Comparison of ENCODE assay signal across 10 cellular contexts in genomic region chr10:79570624-79571023, GRCh38. TPM values are rescaled to one million over a fixed set of nuclear protein-coding genes. Genes with fewer than 3 reads are reported as not detected.
"Had no signal": no experiment of that assay in that cellular context is flagged by ENCODE, and none has a peak within 500 bp of the region (broad histone marks: within the 10 kb centered on the region; RNA-seq: fewer than 3 reads in every experiment).

No MANE protein-coding gene starts in this region.

RNA-seq across cellular contexts. Expression of gene SFTPA2, which starts 10.4 kb away (rescaled TPM):
- total RNA-seq: activated CD4-positive, alpha-beta memory T cell treated with anti-CD3 and anti-CD28 coated beads, Interleukin-2, amount 10 ng/mL, durations not matched to agents 7 days and 5 days; activated CD4-positive, alpha-beta T cell treated with anti-CD3 and anti-CD28 coated beads, Interleukin-2, amount 10 ng/mL, durations not matched to agents 7 days and 5 days; activated naive CD4-positive, alpha-beta T cell treated with anti-CD3 and anti-CD28 coated beads, Interleukin-2, amount 50 U/mL, for 72 hours; activated naive CD8-positive, alpha-beta T cell treated with anti-CD3 and anti-CD28 coated beads, Interleukin-2, amount 10 ng/mL, durations not matched to agents 7 days and 5 days; activated T-cell treated with anti-CD3 and anti-CD28 coated beads, Interleukin-2, amount 50 U/mL, for 72 hours; ascending aorta; foreskin keratinocyte; gastrocnemius medialis; heart left ventricle had no signal
- polyA plus RNA-seq: foreskin keratinocyte had no signal

RNA-seq across cellular contexts. Expression of gene SFTPA1, which starts 40.1 kb away (rescaled TPM):
- total RNA-seq: activated CD4-positive, alpha-beta memory T cell treated with anti-CD3 and anti-CD28 coated beads, Interleukin-2, amount 10 ng/mL, durations not matched to agents 7 days and 5 days; activated CD4-positive, alpha-beta T cell treated with anti-CD3 and anti-CD28 coated beads, Interleukin-2, amount 10 ng/mL, durations not matched to agents 7 days and 5 days; activated naive CD4-positive, alpha-beta T cell treated with anti-CD3 and anti-CD28 coated beads, Interleukin-2, amount 50 U/mL, for 72 hours; activated naive CD8-positive, alpha-beta T cell treated with anti-CD3 and anti-CD28 coated beads, Interleukin-2, amount 10 ng/mL, durations not matched to agents 7 days and 5 days; activated T-cell treated with anti-CD3 and anti-CD28 coated beads, Interleukin-2, amount 50 U/mL, for 72 hours; ascending aorta; breast epithelium; foreskin keratinocyte; gastrocnemius medialis; heart left ventricle had no signal
- polyA plus RNA-seq: foreskin keratinocyte had no signal
